ENCODE assay signal across 18 cellular contexts in genomic region chr2:214006601-214007000, GRCh38.
"Had no signal": no experiment of that assay in that cellular context is flagged by ENCODE, and none has a peak within 500 bp of the region (broad histone marks: within the 10 kb centered on the region; RNA-seq: fewer than 3 reads in every experiment).

No MANE protein-coding gene starts in this region.

- ATAC-seq: activated naive CD8-positive, alpha-beta T cell treated with anti-CD3 and anti-CD28 coated beads, Interleukin-2, amount 50 U/mL, for 24 hours; heart left ventricle; left lobe of liver; stimulated activated naive CD8-positive, alpha-beta T cell treated with anti-CD3 and anti-CD28 coated beads, Interleukin-15, amount 100 ng/mL, for 72 hours had no signal

- H3K27ac ChIP-seq: coronary artery, heart left ventricle, neural progenitor cell, sigmoid colon had no signal

- H3K27me3 Mint-ChIP-seq: activated naive CD8-positive, alpha-beta T cell treated with anti-CD3 and anti-CD28 coated beads, Interleukin-2, amount 50 U/mL, for 24 hours; naive B cell; stimulated activated naive CD8-positive, alpha-beta T cell treated with anti-CD3 and anti-CD28 coated beads, Interleukin-15, amount 100 ng/mL, for 72 hours; type B pancreatic cell had no signal

- H3K4me3 ChIP-seq: coronary artery, heart left ventricle, neural progenitor cell, sigmoid colon had no signal

- H3K36me3 Mint-ChIP-seq: naive B cell, neural progenitor cell, type B pancreatic cell had no signal

- H3K9me3 ChIP-seq: sigmoid colon had no signal

- H3K4me1 Mint-ChIP-seq: activated naive CD8-positive, alpha-beta T cell treated with anti-CD3 and anti-CD28 coated beads, Interleukin-2, amount 50 U/mL, for 24 hours; naive B cell; neural progenitor cell; stimulated activated naive CD8-positive, alpha-beta T cell treated with anti-CD3 and anti-CD28 coated beads, Interleukin-15, amount 100 ng/mL, for 72 hours had no signal

- FAIRE-seq: frontal cortex had no signal

- H3K4me1 ChIP-seq: heart left ventricle, neural progenitor cell had no signal

- H3K27me3 ChIP-seq: heart left ventricle, neural progenitor cell, sigmoid colon had no signal

- H3K27ac Mint-ChIP-seq: activated naive CD4-positive, alpha-beta T cell treated with anti-CD3 and anti-CD28 coated beads for 36 hours; activated naive CD8-positive, alpha-beta T cell treated with anti-CD3 and anti-CD28 coated beads, Interleukin-2, amount 50 U/mL, for 24 hours; activated T-helper 2 cell treated with anti-CD3 and anti-CD28 coated beads, Interferon-gamma antibody, Interleukin-2, Interleukin-4, amounts not matched to agents 10 μg/mL and 5 μg/mL and 100 μg/mL, durations not matched to agents 14 hours and 24 hours and 36 hours; naive B cell; neural progenitor cell; type B pancreatic cell had no signal

- DNase-seq: activated CD4-positive, alpha-beta T cell treated with anti-CD3 and anti-CD28 coated beads, Interleukin-2, amount 50 U/mL, for 4 hours; activated CD4-positive, CD25-positive, alpha-beta regulatory T cell treated with anti-CD3 and anti-CD28 coated beads, Interleukin-2, amount 50 U/mL, for 72 hours; activated naive CD4-positive, alpha-beta T cell treated with anti-CD3 and anti-CD28 coated beads for 36 hours; activated naive CD8-positive, alpha-beta T cell treated with anti-CD3 and anti-CD28 coated beads, Interleukin-2, amount 50 U/mL, for 24 hours; caudate nucleus; effector CD4-positive, alpha-beta T cell; heart left ventricle; naive B cell; sigmoid colon; stimulated activated CD4-positive, alpha-beta T cell treated with anti-CD3 and anti-CD28 coated beads, Interleukin-1b, Interleukin-23, amount 100 ng/mL, for 48 hours; stimulated activated naive CD8-positive, alpha-beta T cell treated with anti-CD3 and anti-CD28 coated beads, Interleukin-15, amount 100 ng/mL, for 72 hours; T-helper 9 cell had no signal

- H3K9me3 Mint-ChIP-seq: activated naive CD4-positive, alpha-beta T cell treated with anti-CD3 and anti-CD28 coated beads for 36 hours; activated T-helper 2 cell treated with anti-CD3 and anti-CD28 coated beads, Interferon-gamma antibody, Interleukin-2, Interleukin-4, amounts not matched to agents 10 μg/mL and 5 μg/mL and 100 μg/mL, durations not matched to agents 14 hours and 24 hours and 36 hours; type B pancreatic cell had no signal

- H3K36me3 ChIP-seq: heart left ventricle, neural progenitor cell, sigmoid colon had no signal

- H3K4me3 Mint-ChIP-seq: activated naive CD4-positive, alpha-beta T cell treated with anti-CD3 and anti-CD28 coated beads for 36 hours; activated naive CD8-positive, alpha-beta T cell treated with anti-CD3 and anti-CD28 coated beads, Interleukin-2, amount 50 U/mL, for 24 hours; naive B cell; neural progenitor cell; stimulated activated naive CD8-positive, alpha-beta T cell treated with anti-CD3 and anti-CD28 coated beads, Interleukin-15, amount 100 ng/mL, for 72 hours; type B pancreatic cell had no signal
